11 cellular contexts compared by ENCODE assay signal in genomic region chr4:53695540-53696463, GRCh38.
DNase-seq lines count a peak whose midpoint lies in the region; ATAC-seq and TF ChIP-seq lines count a peak whose summit lies in the region.
"Had no signal": no experiment of that assay in that cellular context is flagged by ENCODE, and none has a peak within 500 bp of the region (broad histone marks: within the 10 kb centered on the region; RNA-seq: fewer than 3 reads in every experiment).

No MANE protein-coding gene starts in this region.

- H2AFZ ChIP-seq in OCI-LY3 (ENCODE audit: low read depth, low read length), result peak overlapping the region; percentile 23; the same call in 1 of the 2 replicates

- no peaks in the 10 kb centered on the region for H3K36me3 ChIP-seq in OCI-LY3 (replicated peaks; ENCODE audit: low read depth, low read length)
- H3K36me3 ChIP-seq: esophagus squamous epithelium had no signal

- no peaks in the 10 kb centered on the region for H4K20me1 ChIP-seq in OCI-LY3 (ENCODE audit: insufficient read depth, low read length)

- no peak overlapping the region for H3K4me3 ChIP-seq in OCI-LY3 (ENCODE audit: low read length)
- H3K4me3 ChIP-seq: esophagus squamous epithelium had no signal

- no peak overlapping the region for H3K27ac ChIP-seq in OCI-LY3 (ENCODE audit: low read length)
- H3K27ac ChIP-seq: esophagus squamous epithelium had no signal

- no peaks in the 10 kb centered on the region for H3K79me2 ChIP-seq in OCI-LY3 (ENCODE audit: low read length)

- H3K27me3 ChIP-seq in OCI-LY3 (ENCODE audit: low read depth, low read length), result no peaks in the 10 kb centered on the region
- H3K27me3 ChIP-seq: esophagus squamous epithelium had no signal

- peaks cover 11% of the 10 kb centered on the region for H3K4me1 ChIP-seq in OCI-LY3 (ENCODE audit: low read length)

- no peak overlapping the region for H3K9ac ChIP-seq in OCI-LY3 (ENCODE audit: low read length)

- no peak for DNase-seq in NCI-H524 treated with DMSO at 0.1 percent for 48 hours (lab: John Stamatoyannopoulos, UW)
- DNase-seq in NCI-H1105 (lab: John Stamatoyannopoulos, UW), result no peak
- DNase-seq in GDM1 (lab: John Stamatoyannopoulos, UW), result no peak
- DNase-seq: esophagus squamous epithelium; occipital lobe; stimulated activated CD4-positive, alpha-beta T cell treated with anti-CD3 and anti-CD28 coated beads, Interleukin-2, amount 100 ng/mL, for 24 hours had no signal

- no peak overlapping the region; the same call in 1 of the 2 replicates for H3K4me2 ChIP-seq in OCI-LY3 (ENCODE audit: low read length)

- H3K9me3 ChIP-seq in OCI-LY3 (ENCODE audit: insufficient read depth, low read length), result no peaks in the 10 kb centered on the region
- H3K9me3 ChIP-seq: esophagus squamous epithelium had no signal

- peak; percentile 71 for ATAC-seq in GM18499 (IDR thresholded peaks at IDR 0.05; ENCODE audit: insufficient read depth, unreplicated experiment)
- peak; percentile 98 for ATAC-seq in GM19463 (IDR thresholded peaks at IDR 0.05; ENCODE audit: unreplicated experiment)
- ATAC-seq in HG03039 (IDR thresholded peaks at IDR 0.05; ENCODE audit: unreplicated experiment), result peak; percentile 83
- ATAC-seq in GM21367 (IDR thresholded peaks at IDR 0.05; ENCODE audit: unreplicated experiment), result no peak

- TF ChIP-seq CTCF in OCI-LY3 (IDR thresholded peaks at IDR 0.05; ENCODE audit: low read depth, low read length), result no peak
